Comparison of ENCODE assay signal across 10 cellular contexts in genomic region chr10:34280599-34281374, GRCh38.
DNase-seq lines count a peak whose midpoint lies in the region; ATAC-seq and TF ChIP-seq lines count a peak whose summit lies in the region.
"Had no signal": no experiment of that assay in that cellular context is flagged by ENCODE, and none has a peak within 500 bp of the region (broad histone marks: within the 10 kb centered on the region; RNA-seq: fewer than 3 reads in every experiment).

No MANE protein-coding gene starts in this region.

- H3K4me3 Mint-ChIP-seq in nephron, result no peak overlapping the region
- H3K4me3 Mint-ChIP-seq: brain had no signal

- H3K9me3 ChIP-seq in OCI-LY1 (ENCODE audit: low read length), result no peaks in the 10 kb centered on the region

- no peak overlapping the region for H2AFZ ChIP-seq in OCI-LY1 (ENCODE audit: low read length)

- H3K9me3 Mint-ChIP-seq in nephron, result no peaks in the 10 kb centered on the region
- H3K9me3 Mint-ChIP-seq: brain had no signal

- H3K27me3 Mint-ChIP-seq in nephron (ENCODE audit: low read depth), result no peaks in the 10 kb centered on the region

- H3K27ac Mint-ChIP-seq in nephron, result peak overlapping the region; percentile 39 to 76 (median 63)

- H3K27me3 ChIP-seq in BJ (ENCODE audit: control insufficient read depth, insufficient read depth, low read length) (no peaks in the 10 kb centered on the region), OCI-LY1 (ENCODE audit: insufficient read depth, low read length) (no peaks in the 10 kb centered on the region)

- peak; percentile 27; the same call in 1 of the 2 replicates for TF ChIP-seq CTCF in BJ (IDR thresholded peaks at IDR 0.05; ENCODE audit: insufficient read depth, low read depth, low read length)
- TF ChIP-seq CTCF in OCI-LY1 (IDR thresholded peaks at IDR 0.05; ENCODE audit: low read length), result peak; percentile 31; the same call in 1 of the 2 replicates
- peak; percentile 60 for TF ChIP-seq CTCF in epithelial cell of esophagus (IDR thresholded peaks at IDR 0.05; ENCODE audit: insufficient read depth, low read depth, low read length, missing control alignments)
- TF ChIP-seq CTCF in nephron (IDR thresholded peaks at IDR 0.05; ENCODE audit: unreplicated experiment in 3 of 3), result no peak

- CTCF ChIA-PET in BJ (lab: Yijun Ruan, JAX), result interaction anchor here (0.7 to 1.3 kb wide), 2 partner anchors 33 to 42 kb away, joined by 3 read pairs; no protein-coding TSS in a partner anchor

- no peaks in the 10 kb centered on the region for H3K9me2 ChIP-seq in OCI-LY1 (ENCODE audit: low read depth, low read length)

- H4K20me1 ChIP-seq in OCI-LY1 (ENCODE audit: insufficient read depth, low read length), result no peaks in the 10 kb centered on the region

- H3K36me3 ChIP-seq in BJ (ENCODE audit: control insufficient read depth, insufficient read depth, low read length) (no peaks in the 10 kb centered on the region), OCI-LY1 (ENCODE audit: insufficient read depth, low read length) (no peaks in the 10 kb centered on the region)

- no peak overlapping the region for H3K9ac ChIP-seq in OCI-LY1 (ENCODE audit: low read length)

- no peaks in the 10 kb centered on the region for H3K79me2 ChIP-seq in OCI-LY1 (ENCODE audit: insufficient read depth, low read length)

- peak; percentile 93 for DNase-seq in BJ (ENCODE audit: low read depth)
- DNase-seq in epithelial cell of esophagus (ENCODE audit: low read depth), result peak; percentile 95
- DNase-seq in amygdala (lab: John Stamatoyannopoulos, UW), result no peak
- DNase-seq in NCI-H69 (lab: John Stamatoyannopoulos, UW), result no peak
- DNase-seq: MV-4-11 had no signal

- POLR2A ChIA-PET in BJ (lab: Charles Lee), result no interaction called here

- no peaks in the 10 kb centered on the region for H3F3A ChIP-seq in OCI-LY1 (ENCODE audit: insufficient read depth, low read length)

- no peak overlapping the region for H3K4me2 ChIP-seq in OCI-LY1 (ENCODE audit: low read length)

- ATAC-seq in HG02981 (IDR thresholded peaks at IDR 0.05; ENCODE audit: unreplicated experiment), result no peak
- no peak for ATAC-seq in GM19452 (IDR thresholded peaks at IDR 0.05; ENCODE audit: unreplicated experiment)

- H3K4me3 ChIP-seq in BJ (ENCODE audit: low read depth, low read length), result no peak overlapping the region
- no peak overlapping the region for H3K4me3 ChIP-seq in OCI-LY1 (ENCODE audit: low read depth, low read length, poor library complexity, severe bottlenecking)
- H3K4me3 ChIP-seq in epithelial cell of esophagus (ENCODE audit: low read length), result no peak overlapping the region

- H3K4me1 Mint-ChIP-seq in nephron, result peaks cover 11% of the 10 kb centered on the region

- H3K36me3 Mint-ChIP-seq in nephron (ENCODE audit: low read depth), result peaks cover 9% of the 10 kb centered on the region

- no peaks in the 10 kb centered on the region for H3K4me1 ChIP-seq in OCI-LY1 (ENCODE audit: insufficient read depth, low read length, severe bottlenecking)

- H3K27ac ChIP-seq in OCI-LY1 (ENCODE audit: low read depth, low read length, poor library complexity, severe bottlenecking), result no peak overlapping the region

Comparison
In these comparisons a context has a peak if more than half of its experiments do, and no peak if none do; other contexts are left out.
1. DNase-seq: peak in BJ (single experiment) and epithelial cell of esophagus (single experiment); none in amygdala (0 of 56) and NCI-H69 (single experiment).
2. CTCF ChIP-seq: peak in BJ (single experiment), OCI-LY1 (single experiment) and epithelial cell of esophagus (single experiment); none in nephron (0 of 3).